In the genomic region with DNA sequence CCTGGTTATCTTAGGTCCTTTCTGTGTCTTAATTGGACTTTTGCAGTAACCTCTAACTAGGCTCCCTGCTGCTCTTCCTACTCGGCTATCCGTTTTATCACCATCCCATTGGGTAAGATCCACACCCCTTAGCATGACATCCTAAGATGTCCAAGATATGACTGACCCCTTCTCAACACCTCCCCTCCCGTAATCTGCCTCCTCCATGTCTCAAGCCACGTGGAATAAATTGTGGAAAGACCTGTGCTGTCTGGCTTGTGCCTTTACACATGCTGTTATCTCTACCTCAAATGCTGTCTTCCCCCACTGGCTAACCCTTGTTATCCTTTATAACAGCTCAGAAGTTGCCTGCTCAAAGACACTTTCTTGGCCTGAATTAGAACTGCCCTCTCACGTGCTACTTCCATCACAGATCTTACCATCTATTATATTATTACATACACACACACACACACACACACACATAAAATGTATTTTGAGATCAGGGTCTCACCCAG, we compare ENCODE assay signal across 1 cellular context.
TF ChIP-seq lines count a peak whose summit lies in the region.

No MANE protein-coding gene starts in this region.

TF ChIP-seq in K562, 482 proteins besides CTCF, POLR2A, EP300 and RAD21 (continued from another document):
- TF ChIP-seq, protein P1, sequence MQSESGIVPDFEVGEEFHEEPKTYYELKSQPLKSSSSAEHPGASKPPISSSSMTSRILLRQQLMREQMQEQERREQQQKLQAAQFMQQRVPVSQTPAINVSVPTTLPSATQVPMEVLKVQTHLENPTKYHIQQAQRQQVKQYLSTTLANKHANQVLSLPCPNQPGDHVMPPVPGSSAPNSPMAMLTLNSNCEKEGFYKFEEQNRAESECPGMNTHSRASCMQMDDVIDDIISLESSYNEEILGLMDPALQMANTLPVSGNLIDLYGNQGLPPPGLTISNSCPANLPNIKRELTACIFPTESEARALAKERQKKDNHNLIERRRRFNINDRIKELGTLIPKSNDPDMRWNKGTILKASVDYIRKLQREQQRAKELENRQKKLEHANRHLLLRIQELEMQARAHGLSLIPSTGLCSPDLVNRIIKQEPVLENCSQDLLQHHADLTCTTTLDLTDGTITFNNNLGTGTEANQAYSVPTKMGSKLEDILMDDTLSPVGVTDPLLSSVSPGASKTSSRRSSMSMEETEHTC (IDR thresholded peaks at IDR 0.05), result peak; percentile 79; the same call in 1 of the 2 replicates
- peak in 1 of 2 experiments; percentile 46; a peak in 1 of 4 replicates for TF ChIP-seq MAZ (CRISPR knock-in tag; conservative IDR thresholded peaks at IDR 0.05 in 1 of 2, IDR thresholded peaks at IDR 0.05 in 1 of 2)
- TF ChIP-seq NCOR1 (IDR thresholded peaks at IDR 0.05), result peak; percentile 94
- TF ChIP-seq CSDE1 (IDR thresholded peaks at IDR 0.05), result 0 out of 4 replicates have a peak, but pooled peaks of 1 of the 2 experiments have one; percentile 35
- peak; percentile 82 for TF ChIP-seq NFIC (IDR thresholded peaks at IDR 0.05)
- TF ChIP-seq ZFX (CRISPR knock-in tag; IDR thresholded peaks at IDR 0.05), result peak; percentile 20; the same call in 1 of the 2 replicates
- TF ChIP-seq, protein P2, sequence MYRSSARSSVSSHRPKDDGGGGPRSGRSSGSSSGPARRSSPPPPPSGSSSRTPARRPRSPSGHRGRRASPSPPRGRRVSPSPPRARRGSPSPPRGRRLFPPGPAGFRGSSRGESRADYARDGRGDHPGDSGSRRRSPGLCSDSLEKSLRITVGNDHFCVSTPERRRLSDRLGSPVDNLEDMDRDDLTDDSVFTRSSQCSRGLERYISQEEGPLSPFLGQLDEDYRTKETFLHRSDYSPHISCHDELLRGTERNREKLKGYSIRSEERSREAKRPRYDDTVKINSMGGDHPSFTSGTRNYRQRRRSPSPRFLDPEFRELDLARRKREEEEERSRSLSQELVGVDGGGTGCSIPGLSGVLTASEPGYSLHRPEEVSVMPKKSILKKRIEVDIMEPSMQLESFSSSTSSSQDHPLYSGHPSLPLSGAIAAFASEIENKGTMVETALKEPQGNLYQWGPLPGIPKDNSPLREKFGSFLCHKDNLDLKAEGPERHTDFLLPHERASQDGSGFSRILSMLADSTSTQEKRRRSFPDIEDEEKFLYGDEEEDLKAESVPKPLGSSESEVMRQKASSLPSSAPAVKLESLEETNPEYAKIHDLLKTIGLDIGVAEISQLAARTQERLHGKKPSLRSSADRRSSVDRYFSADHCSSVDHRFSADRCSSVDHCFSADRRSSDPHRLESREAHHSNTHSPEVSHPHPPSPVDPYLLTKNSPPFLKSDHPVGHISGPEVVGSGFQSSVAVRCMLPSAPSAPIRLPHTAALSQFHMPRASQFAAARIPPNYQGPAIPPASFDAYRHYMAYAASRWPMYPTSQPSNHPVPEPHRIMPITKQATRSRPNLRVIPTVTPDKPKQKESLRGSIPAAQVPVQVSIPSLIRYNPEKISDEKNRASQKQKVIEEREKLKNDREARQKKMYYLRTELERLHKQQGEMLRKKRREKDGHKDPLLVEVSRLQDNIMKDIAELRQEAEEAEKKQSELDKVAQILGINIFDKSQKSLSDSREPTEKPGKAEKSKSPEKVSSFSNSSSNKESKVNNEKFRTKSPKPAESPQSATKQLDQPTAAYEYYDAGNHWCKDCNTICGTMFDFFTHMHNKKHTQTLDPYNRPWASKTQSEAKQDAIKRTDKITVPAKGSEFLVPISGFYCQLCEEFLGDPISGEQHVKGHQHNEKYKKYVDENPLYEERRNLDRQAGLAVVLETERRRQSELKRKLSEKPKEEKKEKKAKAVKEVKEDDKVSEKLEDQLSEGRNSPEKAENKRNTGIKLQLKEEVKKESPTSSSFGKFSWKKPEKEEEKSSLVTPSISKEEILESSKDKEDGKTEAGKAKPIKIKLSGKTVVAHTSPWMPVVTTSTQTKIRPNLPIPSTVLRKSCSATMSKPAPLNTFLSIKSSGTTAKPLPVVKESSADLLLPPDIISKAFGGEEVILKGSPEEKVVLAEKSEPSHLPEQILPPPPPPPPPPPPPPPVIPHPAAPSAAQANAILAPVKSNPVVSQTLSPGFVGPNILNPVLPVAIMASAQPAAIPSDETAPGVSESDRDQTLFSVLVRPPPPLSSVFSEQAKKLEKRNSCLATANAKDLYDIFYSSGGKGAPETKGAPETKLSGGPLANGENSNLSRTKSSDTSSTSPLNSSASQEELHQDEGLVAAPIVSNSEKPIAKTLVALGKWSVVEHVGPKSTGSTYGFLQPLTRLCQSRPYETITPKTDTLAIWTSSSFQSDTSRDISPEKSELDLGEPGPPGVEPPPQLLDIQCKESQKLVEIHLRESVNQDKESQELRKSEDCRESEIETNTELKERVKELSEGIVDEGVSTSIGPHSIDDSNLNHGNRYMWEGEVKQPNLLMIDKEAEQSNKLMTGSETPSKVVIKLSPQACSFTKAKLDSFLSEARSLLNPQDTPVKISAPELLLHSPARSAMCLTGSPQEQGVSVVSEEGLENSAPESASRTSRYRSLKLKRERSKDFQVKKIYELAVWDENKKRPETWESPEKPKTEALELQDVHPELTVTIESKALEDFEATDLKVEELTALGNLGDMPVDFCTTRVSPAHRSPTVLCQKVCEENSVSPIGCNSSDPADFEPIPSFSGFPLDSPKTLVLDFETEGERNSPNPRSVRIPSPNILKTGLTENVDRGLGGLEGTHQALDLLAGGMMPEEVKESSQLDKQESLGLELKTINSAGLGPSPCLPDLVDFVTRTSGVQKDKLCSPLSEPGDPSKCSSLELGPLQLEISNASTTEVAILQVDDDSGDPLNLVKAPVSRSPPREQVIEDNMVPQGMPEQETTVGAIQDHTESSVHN (IDR thresholded peaks at IDR 0.05; ENCODE audit: borderline replicate concordance in 1 of 2, low read depth in 1 of 2), result 0 out of 4 replicates have a peak, but pooled peaks of 1 of the 2 experiments have one; percentile 44
- peak; percentile 76 to 91 for TF ChIP-seq TRIM24 (IDR thresholded peaks at IDR 0.05)
- TF ChIP-seq NR2C2 (CRISPR knock-in tag; IDR thresholded peaks at IDR 0.05), result no peak
- no peak; the same call in 1 of the 2 replicates for TF ChIP-seq NR2C2 (tag; IDR thresholded peaks at IDR 0.05)
- peak; percentile 66; the same call in 1 of the 2 replicates for TF ChIP-seq ELF4 (CRISPR knock-in tag; IDR thresholded peaks at IDR 0.05)
- TF ChIP-seq, protein P3, sequence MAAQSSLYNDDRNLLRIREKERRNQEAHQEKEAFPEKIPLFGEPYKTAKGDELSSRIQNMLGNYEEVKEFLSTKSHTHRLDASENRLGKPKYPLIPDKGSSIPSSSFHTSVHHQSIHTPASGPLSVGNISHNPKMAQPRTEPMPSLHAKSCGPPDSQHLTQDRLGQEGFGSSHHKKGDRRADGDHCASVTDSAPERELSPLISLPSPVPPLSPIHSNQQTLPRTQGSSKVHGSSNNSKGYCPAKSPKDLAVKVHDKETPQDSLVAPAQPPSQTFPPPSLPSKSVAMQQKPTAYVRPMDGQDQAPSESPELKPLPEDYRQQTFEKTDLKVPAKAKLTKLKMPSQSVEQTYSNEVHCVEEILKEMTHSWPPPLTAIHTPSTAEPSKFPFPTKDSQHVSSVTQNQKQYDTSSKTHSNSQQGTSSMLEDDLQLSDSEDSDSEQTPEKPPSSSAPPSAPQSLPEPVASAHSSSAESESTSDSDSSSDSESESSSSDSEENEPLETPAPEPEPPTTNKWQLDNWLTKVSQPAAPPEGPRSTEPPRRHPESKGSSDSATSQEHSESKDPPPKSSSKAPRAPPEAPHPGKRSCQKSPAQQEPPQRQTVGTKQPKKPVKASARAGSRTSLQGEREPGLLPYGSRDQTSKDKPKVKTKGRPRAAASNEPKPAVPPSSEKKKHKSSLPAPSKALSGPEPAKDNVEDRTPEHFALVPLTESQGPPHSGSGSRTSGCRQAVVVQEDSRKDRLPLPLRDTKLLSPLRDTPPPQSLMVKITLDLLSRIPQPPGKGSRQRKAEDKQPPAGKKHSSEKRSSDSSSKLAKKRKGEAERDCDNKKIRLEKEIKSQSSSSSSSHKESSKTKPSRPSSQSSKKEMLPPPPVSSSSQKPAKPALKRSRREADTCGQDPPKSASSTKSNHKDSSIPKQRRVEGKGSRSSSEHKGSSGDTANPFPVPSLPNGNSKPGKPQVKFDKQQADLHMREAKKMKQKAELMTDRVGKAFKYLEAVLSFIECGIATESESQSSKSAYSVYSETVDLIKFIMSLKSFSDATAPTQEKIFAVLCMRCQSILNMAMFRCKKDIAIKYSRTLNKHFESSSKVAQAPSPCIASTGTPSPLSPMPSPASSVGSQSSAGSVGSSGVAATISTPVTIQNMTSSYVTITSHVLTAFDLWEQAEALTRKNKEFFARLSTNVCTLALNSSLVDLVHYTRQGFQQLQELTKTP (IDR thresholded peaks at IDR 0.05; ENCODE audit: low read depth in 1 of 2, partially characterized antibody in 2 of 2), result peak in 1 of 2 experiments; percentile 44
- 0 out of 2 replicates have a peak, but pooled peaks have one; percentile 12 for TF ChIP-seq ZNF263 (CRISPR knock-in tag; IDR thresholded peaks at IDR 0.05; ENCODE audit: borderline replicate concordance)
- peak; percentile 45 for TF ChIP-seq BCOR (IDR thresholded peaks at IDR 0.05)
- TF ChIP-seq STAG1 (CRISPR knock-in tag; IDR thresholded peaks at IDR 0.05; ENCODE audit: borderline replicate concordance), result no peak
- TF ChIP-seq PHB2 (IDR thresholded peaks at IDR 0.05; ENCODE audit: low read depth), result peak; percentile 79
- TF ChIP-seq, protein P4, sequence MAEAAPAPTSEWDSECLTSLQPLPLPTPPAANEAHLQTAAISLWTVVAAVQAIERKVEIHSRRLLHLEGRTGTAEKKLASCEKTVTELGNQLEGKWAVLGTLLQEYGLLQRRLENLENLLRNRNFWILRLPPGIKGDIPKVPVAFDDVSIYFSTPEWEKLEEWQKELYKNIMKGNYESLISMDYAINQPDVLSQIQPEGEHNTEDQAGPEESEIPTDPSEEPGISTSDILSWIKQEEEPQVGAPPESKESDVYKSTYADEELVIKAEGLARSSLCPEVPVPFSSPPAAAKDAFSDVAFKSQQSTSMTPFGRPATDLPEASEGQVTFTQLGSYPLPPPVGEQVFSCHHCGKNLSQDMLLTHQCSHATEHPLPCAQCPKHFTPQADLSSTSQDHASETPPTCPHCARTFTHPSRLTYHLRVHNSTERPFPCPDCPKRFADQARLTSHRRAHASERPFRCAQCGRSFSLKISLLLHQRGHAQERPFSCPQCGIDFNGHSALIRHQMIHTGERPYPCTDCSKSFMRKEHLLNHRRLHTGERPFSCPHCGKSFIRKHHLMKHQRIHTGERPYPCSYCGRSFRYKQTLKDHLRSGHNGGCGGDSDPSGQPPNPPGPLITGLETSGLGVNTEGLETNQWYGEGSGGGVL (CRISPR knock-in tag; IDR thresholded peaks at IDR 0.05), result no peak
- no peak for TF ChIP-seq GTF2E2 (tag; IDR thresholded peaks at IDR 0.05)
- TF ChIP-seq EP400 (IDR thresholded peaks at IDR 0.05), result peak; percentile 84
- peak; percentile 84 for TF ChIP-seq SMARCE1 (IDR thresholded peaks at IDR 0.05)
- TF ChIP-seq, protein P5, sequence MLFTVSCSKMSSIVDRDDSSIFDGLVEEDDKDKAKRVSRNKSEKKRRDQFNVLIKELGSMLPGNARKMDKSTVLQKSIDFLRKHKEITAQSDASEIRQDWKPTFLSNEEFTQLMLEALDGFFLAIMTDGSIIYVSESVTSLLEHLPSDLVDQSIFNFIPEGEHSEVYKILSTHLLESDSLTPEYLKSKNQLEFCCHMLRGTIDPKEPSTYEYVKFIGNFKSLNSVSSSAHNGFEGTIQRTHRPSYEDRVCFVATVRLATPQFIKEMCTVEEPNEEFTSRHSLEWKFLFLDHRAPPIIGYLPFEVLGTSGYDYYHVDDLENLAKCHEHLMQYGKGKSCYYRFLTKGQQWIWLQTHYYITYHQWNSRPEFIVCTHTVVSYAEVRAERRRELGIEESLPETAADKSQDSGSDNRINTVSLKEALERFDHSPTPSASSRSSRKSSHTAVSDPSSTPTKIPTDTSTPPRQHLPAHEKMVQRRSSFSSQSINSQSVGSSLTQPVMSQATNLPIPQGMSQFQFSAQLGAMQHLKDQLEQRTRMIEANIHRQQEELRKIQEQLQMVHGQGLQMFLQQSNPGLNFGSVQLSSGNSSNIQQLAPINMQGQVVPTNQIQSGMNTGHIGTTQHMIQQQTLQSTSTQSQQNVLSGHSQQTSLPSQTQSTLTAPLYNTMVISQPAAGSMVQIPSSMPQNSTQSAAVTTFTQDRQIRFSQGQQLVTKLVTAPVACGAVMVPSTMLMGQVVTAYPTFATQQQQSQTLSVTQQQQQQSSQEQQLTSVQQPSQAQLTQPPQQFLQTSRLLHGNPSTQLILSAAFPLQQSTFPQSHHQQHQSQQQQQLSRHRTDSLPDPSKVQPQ (CRISPR knock-in tag; IDR thresholded peaks at IDR 0.05; ENCODE audit: borderline replicate concordance), result peak; percentile 57; the same call in 1 of the 2 replicates
- TF ChIP-seq STAT5B (CRISPR knock-in tag; IDR thresholded peaks at IDR 0.05), result no peak
- no peak for TF ChIP-seq POLR2G (IDR thresholded peaks at IDR 0.05; ENCODE audit: low read depth, low read length)
- TF ChIP-seq, protein P6, sequence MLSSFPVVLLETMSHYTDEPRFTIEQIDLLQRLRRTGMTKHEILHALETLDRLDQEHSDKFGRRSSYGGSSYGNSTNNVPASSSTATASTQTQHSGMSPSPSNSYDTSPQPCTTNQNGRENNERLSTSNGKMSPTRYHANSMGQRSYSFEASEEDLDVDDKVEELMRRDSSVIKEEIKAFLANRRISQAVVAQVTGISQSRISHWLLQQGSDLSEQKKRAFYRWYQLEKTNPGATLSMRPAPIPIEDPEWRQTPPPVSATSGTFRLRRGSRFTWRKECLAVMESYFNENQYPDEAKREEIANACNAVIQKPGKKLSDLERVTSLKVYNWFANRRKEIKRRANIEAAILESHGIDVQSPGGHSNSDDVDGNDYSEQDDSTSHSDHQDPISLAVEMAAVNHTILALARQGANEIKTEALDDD (IDR thresholded peaks at IDR 0.05), result peak; percentile 88
- TF ChIP-seq, protein P7, sequence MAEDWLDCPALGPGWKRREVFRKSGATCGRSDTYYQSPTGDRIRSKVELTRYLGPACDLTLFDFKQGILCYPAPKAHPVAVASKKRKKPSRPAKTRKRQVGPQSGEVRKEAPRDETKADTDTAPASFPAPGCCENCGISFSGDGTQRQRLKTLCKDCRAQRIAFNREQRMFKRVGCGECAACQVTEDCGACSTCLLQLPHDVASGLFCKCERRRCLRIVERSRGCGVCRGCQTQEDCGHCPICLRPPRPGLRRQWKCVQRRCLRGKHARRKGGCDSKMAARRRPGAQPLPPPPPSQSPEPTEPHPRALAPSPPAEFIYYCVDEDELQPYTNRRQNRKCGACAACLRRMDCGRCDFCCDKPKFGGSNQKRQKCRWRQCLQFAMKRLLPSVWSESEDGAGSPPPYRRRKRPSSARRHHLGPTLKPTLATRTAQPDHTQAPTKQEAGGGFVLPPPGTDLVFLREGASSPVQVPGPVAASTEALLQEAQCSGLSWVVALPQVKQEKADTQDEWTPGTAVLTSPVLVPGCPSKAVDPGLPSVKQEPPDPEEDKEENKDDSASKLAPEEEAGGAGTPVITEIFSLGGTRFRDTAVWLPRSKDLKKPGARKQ (CRISPR knock-in tag; IDR thresholded peaks at IDR 0.05), result no peak
- TF ChIP-seq SMC3 (conservative IDR thresholded peaks at IDR 0.05; ENCODE audit: insufficient read depth, low read depth, low read length), result no peak
- no peak for TF ChIP-seq PTRF (tag; IDR thresholded peaks at IDR 0.05)
- TF ChIP-seq, protein P8, sequence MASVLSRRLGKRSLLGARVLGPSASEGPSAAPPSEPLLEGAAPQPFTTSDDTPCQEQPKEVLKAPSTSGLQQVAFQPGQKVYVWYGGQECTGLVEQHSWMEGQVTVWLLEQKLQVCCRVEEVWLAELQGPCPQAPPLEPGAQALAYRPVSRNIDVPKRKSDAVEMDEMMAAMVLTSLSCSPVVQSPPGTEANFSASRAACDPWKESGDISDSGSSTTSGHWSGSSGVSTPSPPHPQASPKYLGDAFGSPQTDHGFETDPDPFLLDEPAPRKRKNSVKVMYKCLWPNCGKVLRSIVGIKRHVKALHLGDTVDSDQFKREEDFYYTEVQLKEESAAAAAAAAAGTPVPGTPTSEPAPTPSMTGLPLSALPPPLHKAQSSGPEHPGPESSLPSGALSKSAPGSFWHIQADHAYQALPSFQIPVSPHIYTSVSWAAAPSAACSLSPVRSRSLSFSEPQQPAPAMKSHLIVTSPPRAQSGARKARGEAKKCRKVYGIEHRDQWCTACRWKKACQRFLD (CRISPR knock-in tag; IDR thresholded peaks at IDR 0.05), result 0 out of 2 replicates have a peak, but pooled peaks have one; percentile 43
- TF ChIP-seq MBD2 (IDR thresholded peaks at IDR 0.05; ENCODE audit: borderline replicate concordance, low read depth), result 0 out of 2 replicates have a peak, but pooled peaks have one; percentile 45
